ENCODE assay signal across 1 cellular context in genomic region chr3:171833775-171834460, GRCh38.
A peak's percentile ranks its signal among the peaks of the same experiment; 100 is the strongest.
TF ChIP-seq lines count a peak whose summit lies in the region.

No MANE protein-coding gene starts in this region.

TF ChIP-seq in K562, 482 proteins besides CTCF, POLR2A, EP300 and RAD21 (continued from another document):
- no peak for TF ChIP-seq STAG1 (CRISPR knock-in tag; IDR thresholded peaks at IDR 0.05; ENCODE audit: borderline replicate concordance)
- TF ChIP-seq POLR2AphosphoS5 (IDR thresholded peaks at IDR 0.05; ENCODE audit: control insufficient read depth, insufficient read depth, low read depth, low read length), result no peak
- TF ChIP-seq ZFP91 (CRISPR knock-in tag; IDR thresholded peaks at IDR 0.05), result no peak
- peak; percentile 1; the same call in 1 of the 2 replicates for TF ChIP-seq ZNF316 (IDR thresholded peaks at IDR 0.05)
- no peak for TF ChIP-seq ZMIZ1 (IDR thresholded peaks at IDR 0.05; ENCODE audit: low read depth in 2 of 2, low read length in 2 of 2)
- no peak for TF ChIP-seq GATA2 (CRISPR knock-in tag; IDR thresholded peaks at IDR 0.05)
- TF ChIP-seq MLLT1 (IDR thresholded peaks at IDR 0.05), result no peak
- TF ChIP-seq RFX1 (IDR thresholded peaks at IDR 0.05), result peak; percentile 35
- TF ChIP-seq ZBTB33 (CRISPR knock-in tag; IDR thresholded peaks at IDR 0.05), result no peak
- TF ChIP-seq ETS2 (tag; IDR thresholded peaks at IDR 0.05; ENCODE audit: borderline replicate concordance, poor library complexity, severe bottlenecking), result no peak
- TF ChIP-seq TRIM24 (IDR thresholded peaks at IDR 0.05), result no peak
- TF ChIP-seq JUND (IDR thresholded peaks at IDR 0.05; ENCODE audit: borderline replicate concordance, low read depth, low read length), result peak; percentile 60; the same call in 1 of the 2 replicates
- peak; percentile 56; the same call in 2 of the 3 replicates for TF ChIP-seq JUND (tag; IDR thresholded peaks at IDR 0.05; ENCODE audit: borderline replicate concordance, low read depth, low read length)
- TF ChIP-seq SMAD3 (CRISPR knock-in tag; conservative IDR thresholded peaks at IDR 0.05), result no peak
- no peak for TF ChIP-seq ZNF717 (CRISPR knock-in tag; IDR thresholded peaks at IDR 0.05)
- TF ChIP-seq HDAC2 (IDR thresholded peaks at IDR 0.05), result no peak
- TF ChIP-seq SMAD4 (CRISPR knock-in tag; conservative IDR thresholded peaks at IDR 0.05), result no peak
- no peak for TF ChIP-seq ATF6 (CRISPR knock-in tag; IDR thresholded peaks at IDR 0.05)
- TF ChIP-seq FOSL1 (tag; conservative IDR thresholded peaks at IDR 0.05), result peak; percentile 43
- no peak for TF ChIP-seq DPF2 (IDR thresholded peaks at IDR 0.05)
- TF ChIP-seq SFPQ (IDR thresholded peaks at IDR 0.05; ENCODE audit: low read depth, low read length), result no peak
- no peak for TF ChIP-seq TARDBP (IDR thresholded peaks at IDR 0.05)
- no peak for TF ChIP-seq NR1H2 (CRISPR knock-in tag; IDR thresholded peaks at IDR 0.05)
- peak; percentile 49; the same call in 1 of the 2 replicates for TF ChIP-seq MEF2D (tag; conservative IDR thresholded peaks at IDR 0.05; ENCODE audit: low read depth)
- no peak for TF ChIP-seq POLR3A (IDR thresholded peaks at IDR 0.05; ENCODE audit: borderline replicate concordance, extremely low read depth, insufficient read depth, insufficient read length)
- TF ChIP-seq HDAC3 (IDR thresholded peaks at IDR 0.05; ENCODE audit: borderline replicate concordance, partially characterized antibody), result no peak
- no peak for TF ChIP-seq FOS (IDR thresholded peaks at IDR 0.05; ENCODE audit: extremely low read depth, insufficient read length)
- no peak for TF ChIP-seq BRD9 (IDR thresholded peaks at IDR 0.05; ENCODE audit: low read depth, partially characterized antibody)
- peak; percentile 45; the same call in 1 of the 2 replicates for TF ChIP-seq SMC3 (conservative IDR thresholded peaks at IDR 0.05; ENCODE audit: insufficient read depth, low read depth, low read length)
- 0 out of 2 replicates have a peak, but pooled peaks have one; percentile 26 for TF ChIP-seq GTF2E2 (tag; IDR thresholded peaks at IDR 0.05)
- no peak for TF ChIP-seq NFE2 (IDR thresholded peaks at IDR 0.05; ENCODE audit: low read depth)
- TF ChIP-seq CCAR2 (IDR thresholded peaks at IDR 0.05; ENCODE audit: low read depth, low read length), result no peak
- no peak for TF ChIP-seq ELF4 (CRISPR knock-in tag; IDR thresholded peaks at IDR 0.05)
- TF ChIP-seq SIRT6 (IDR thresholded peaks at IDR 0.05; ENCODE audit: low read depth, low read length), result no peak
- 0 out of 2 replicates have a peak, but pooled peaks have one; percentile 33 for TF ChIP-seq KAT7 (CRISPR knock-in tag; IDR thresholded peaks at IDR 0.05; ENCODE audit: borderline replicate concordance)
- TF ChIP-seq EZH2 (IDR thresholded peaks at IDR 0.05; ENCODE audit: borderline replicate concordance, low read depth, low read length), result no peak
- TF ChIP-seq ZNF77 (CRISPR knock-in tag; IDR thresholded peaks at IDR 0.05), result no peak
- TF ChIP-seq MEF2A (IDR thresholded peaks at IDR 0.05; ENCODE audit: control insufficient read depth, low read depth, low read length), result peak; percentile 89
- TF ChIP-seq PTTG1 (tag; IDR thresholded peaks at IDR 0.05; ENCODE audit: low read depth), result no peak
TF ChIP-seq in K562: peak in this region for 11.
